In genomic region chr3:51537631-51538030, GRCh38 we compare ENCODE assay signal across 8 cellular contexts. TPM values are rescaled to one million over a fixed set of nuclear protein-coding genes. Genes with fewer than 3 reads are reported as not detected.
DNase-seq lines count a peak whose midpoint lies in the region; TF ChIP-seq lines count a peak whose summit lies in the region.
"Not testable (repeated sequence)": the region's sequence is repeated elsewhere in the genome, so short reads cannot be mapped to it uniquely, and the experiment has no call there.

No MANE protein-coding gene starts in this region.

- H3K4me3 ChIP-seq in AG10803 (ENCODE audit: low read length) (peak overlapping the region; percentile 81), HUES48 (ENCODE audit: low read depth, low read length) (peak overlapping the region; percentile 98), adipocyte (ENCODE audit: low read length) (peak overlapping the region; percentile 95), endodermal cell (ENCODE audit: low read length) (peak overlapping the region; percentile 86), iPS-20b (ENCODE audit: low read length) (peak overlapping the region; percentile 90), neural progenitor cell (peak overlapping the region; percentile 99), subcutaneous abdominal adipose tissue (ENCODE audit: low read depth in 1 of 5, low read length in 5 of 5) (peak overlapping the region; percentile 61 to 99 (median 89))

- not testable (repeated sequence) for H3K9me3 ChIP-seq in HUES48 (ENCODE audit: control insufficient read depth, insufficient read depth, low read length); adipocyte (ENCODE audit: control insufficient read depth, low read length); endodermal cell (ENCODE audit: control insufficient read depth, low read length); iPS-20b (ENCODE audit: insufficient read depth, low read depth, low read length); neural progenitor cell (ENCODE audit: low read depth); subcutaneous abdominal adipose tissue (ENCODE audit: control insufficient read depth in 5 of 5, low read length in 5 of 5)

- H3K79me2 ChIP-seq in neural progenitor cell (ENCODE audit: low read depth), result peaks cover 51% of the 10 kb centered on the region

- H3K27ac Mint-ChIP-seq in T-helper 1 cell treated with Interleukin-12 subunit alpha and Interleukin-12 subunit beta and Interleukin-4 antibody, amounts not matched to agents 30 μg/mL and 1 μg/mL, for 36 hours, result peak overlapping the region; percentile 88
- H3K27ac Mint-ChIP-seq in endodermal cell, result peak overlapping the region; percentile 90
- H3K27ac Mint-ChIP-seq in neural progenitor cell, result peak overlapping the region; percentile 80

- not testable (repeated sequence) for DNase-seq in AG10803 (ENCODE audit: low read depth); adipocyte (ENCODE audit: low read depth); endodermal cell; neural progenitor cell (ENCODE audit: low spot score)

- not testable (repeated sequence) for H3K27me3 Mint-ChIP-seq in T-helper 1 cell treated with Interleukin-12 subunit alpha and Interleukin-12 subunit beta and Interleukin-4 antibody, amounts not matched to agents 30 μg/mL and 1 μg/mL, for 36 hours (ENCODE audit: low read depth); endodermal cell (ENCODE audit: insufficient read depth); neural progenitor cell (ENCODE audit: insufficient read depth, low read depth)

- H3F3A ChIP-seq in neural progenitor cell (ENCODE audit: low read depth), result peaks cover 17% of the 10 kb centered on the region

- H3K4me1 ChIP-seq in HUES48 (ENCODE audit: control insufficient read depth, insufficient read depth, low read length); endodermal cell (ENCODE audit: control insufficient read depth, insufficient read depth, low read length); iPS-20b (ENCODE audit: insufficient read depth, low read length): not testable (repeated sequence)
- H3K4me1 ChIP-seq in adipocyte (ENCODE audit: control insufficient read depth, insufficient read depth, low read length) (peaks cover 26% of the 10 kb centered on the region), neural progenitor cell (peaks cover 14% of the 10 kb centered on the region), subcutaneous abdominal adipose tissue (ENCODE audit: control insufficient read depth in 5 of 5, insufficient read depth in 5 of 5, low read length in 5 of 5) (peaks cover 3 to 29% (median 25%) of the 10 kb centered on the region in 5 donors)

- H3K4me1 Mint-ChIP-seq in T-helper 1 cell treated with Interleukin-12 subunit alpha and Interleukin-12 subunit beta and Interleukin-4 antibody, amounts not matched to agents 30 μg/mL and 1 μg/mL, for 36 hours (ENCODE audit: low read depth), result peaks cover 27% of the 10 kb centered on the region
- H3K4me1 Mint-ChIP-seq in endodermal cell (peaks cover 19% of the 10 kb centered on the region), neural progenitor cell (peaks cover 21% of the 10 kb centered on the region)

- not testable (repeated sequence) for H3K27me3 ChIP-seq in HUES48 (ENCODE audit: control insufficient read depth, insufficient read depth, low read length); adipocyte (replicated peaks; ENCODE audit: control insufficient read depth, insufficient read depth, low read length); endodermal cell (ENCODE audit: control insufficient read depth, insufficient read depth, low read length, poor library complexity, severe bottlenecking); iPS-20b (ENCODE audit: insufficient read depth, low read length); neural progenitor cell; subcutaneous abdominal adipose tissue (ENCODE audit: control insufficient read depth in 5 of 5, insufficient read depth in 4 of 5, low read length in 5 of 5)

- H3K36me3 Mint-ChIP-seq in T-helper 1 cell treated with Interleukin-12 subunit alpha and Interleukin-12 subunit beta and Interleukin-4 antibody, amounts not matched to agents 30 μg/mL and 1 μg/mL, for 36 hours (ENCODE audit: low read depth); neural progenitor cell: not testable (repeated sequence)
- H3K36me3 Mint-ChIP-seq in endodermal cell (ENCODE audit: low read depth), result peaks cover 16% of the 10 kb centered on the region

- 0 out of 2 replicates have a peak overlapping the region, but pooled peaks have one; percentile 92 for H3K9ac ChIP-seq in HUES48 (ENCODE audit: low read depth, low read length)
- peak overlapping the region; percentile 93 for H3K9ac ChIP-seq in adipocyte (ENCODE audit: low read length)
- peak overlapping the region; percentile 93 for H3K9ac ChIP-seq in endodermal cell (ENCODE audit: extremely low read depth, low read length, poor library complexity, severe bottlenecking)
- H3K9ac ChIP-seq in iPS-20b (ENCODE audit: low read depth, low read length), result peak overlapping the region; percentile 95; the same call in 1 of the 2 replicates
- H3K9ac ChIP-seq in neural progenitor cell, result not testable (repeated sequence)
- peak overlapping the region; percentile 94 to 98 (median 95) for H3K9ac ChIP-seq in subcutaneous abdominal adipose tissue (ENCODE audit: low read length in 5 of 5)

- not testable (repeated sequence) for H3K27ac ChIP-seq in HUES48 (ENCODE audit: low read depth, low read length); endodermal cell (ENCODE audit: low read depth, low read length); iPS-20b (ENCODE audit: low read length); neural progenitor cell; subcutaneous abdominal adipose tissue (ENCODE audit: low read depth, low read length)

- H2AFZ ChIP-seq in neural progenitor cell (replicated peaks), result peak overlapping the region; percentile 100

- peak overlapping the region; percentile 90 for H3K4me3 Mint-ChIP-seq in T-helper 1 cell treated with Interleukin-12 subunit alpha and Interleukin-12 subunit beta and Interleukin-4 antibody, amounts not matched to agents 30 μg/mL and 1 μg/mL, for 36 hours
- H3K4me3 Mint-ChIP-seq in endodermal cell (peak overlapping the region; percentile 93), neural progenitor cell (peak overlapping the region; percentile 92)

- peaks cover 27% of the 10 kb centered on the region for H4K20me1 ChIP-seq in neural progenitor cell (ENCODE audit: low read depth)

- not testable (repeated sequence) for TF ChIP-seq CTCF in AG10803 (conservative IDR thresholded peaks at IDR 0.05; ENCODE audit: low read length); endodermal cell (conservative IDR thresholded peaks at IDR 0.05); neural progenitor cell (IDR thresholded peaks at IDR 0.05)

- not testable (repeated sequence) for H3K9me3 Mint-ChIP-seq in T-helper 1 cell treated with Interleukin-12 subunit alpha and Interleukin-12 subunit beta and Interleukin-4 antibody, amounts not matched to agents 30 μg/mL and 1 μg/mL, for 36 hours; endodermal cell; neural progenitor cell

- peak overlapping the region; percentile 89 for H3K4me2 ChIP-seq in neural progenitor cell

- 92 to 98% methylated on average over 8 to 12 of the region's 16 CpGs for WGBS in endodermal cell (ENCODE audit: insufficient coverage in 1 of 2, insufficient read length in 1 of 2), 2 experiments

- H3K36me3 ChIP-seq in HUES48 (ENCODE audit: control insufficient read depth, insufficient read depth, low read length) (peaks cover 11% of the 10 kb centered on the region), endodermal cell (ENCODE audit: control insufficient read depth, insufficient read depth, low read length) (peaks cover 11% of the 10 kb centered on the region), iPS-20b (ENCODE audit: insufficient read depth, low read depth, low read length) (peaks cover 10% of the 10 kb centered on the region; the same call in 1 of the 2 replicates)
- H3K36me3 ChIP-seq in adipocyte (ENCODE audit: control insufficient read depth, insufficient read depth, low read length, severe bottlenecking); neural progenitor cell; subcutaneous abdominal adipose tissue (ENCODE audit: control insufficient read depth in 5 of 5, insufficient read depth in 5 of 5, low read length in 5 of 5): not testable (repeated sequence)

RNA-seq across cellular contexts. Expression of gene RAD54L2, which starts 0.9 kb away (rescaled TPM):
- total RNA-seq in endodermal cell (10 to 100 TPM; 54.1 to 56.4 TPM), neural progenitor cell (ENCODE audit: low replicate concordance) (30.5 and 31.7 TPM in 2 replicates)
- polyA plus RNA-seq in endodermal cell (2013, experiment 1 of 2), result 19.6 TPM
- 21.9 TPM for polyA plus RNA-seq in endodermal cell (2013, experiment 2 of 2)

RNA-seq across cellular contexts. Expression of gene DCAF1, which starts 37.8 kb away (rescaled TPM):
- total RNA-seq in endodermal cell (10 to 100 TPM; 24.9 to 27.1 TPM), neural progenitor cell (ENCODE audit: low replicate concordance) (20.2 and 22.0 TPM in 2 replicates)
- 24.7 TPM for polyA plus RNA-seq in endodermal cell (2013, experiment 1 of 2)
- 22.5 TPM for polyA plus RNA-seq in endodermal cell (2013, experiment 2 of 2)
